ENCODE assay signal across 8 cellular contexts in genomic region chr12:121513464-121514183, GRCh38.
A peak's percentile ranks its signal among the peaks of the same experiment; 100 is the strongest.
DNase-seq lines count a peak whose midpoint lies in the region; ATAC-seq and TF ChIP-seq lines count a peak whose summit lies in the region.

No MANE protein-coding gene starts in this region.

- peak overlapping the region; percentile 11 for H3K27ac ChIP-seq in CD4-positive, CD25-positive, alpha-beta regulatory T cell (ENCODE audit: insufficient read depth, low read length, poor library complexity, severe bottlenecking)

- in situ Hi-C loops in GM13976 (cut with MboI; ENCODE audit: low sequenced_read_pairs, unreplicated experiment) = no loop called here

- H3K9me3 Mint-ChIP-seq in CD4-positive, CD25-positive, alpha-beta regulatory T cell = no peaks in the 10 kb centered on the region

- H3K27me3 Mint-ChIP-seq in CD4-positive, CD25-positive, alpha-beta regulatory T cell = no peaks in the 10 kb centered on the region

- DNase-seq in CD4-positive, CD25-positive, alpha-beta regulatory T cell = peak in 1 of 3 donors; percentile 61
- peak; percentile 89 for DNase-seq in GM13976 (ENCODE audit: low spot score)
- peak; percentile 57 for DNase-seq in OCI-M1 (lab: John Stamatoyannopoulos, UW)
- peak; percentile 36 for DNase-seq in epithelial cell of esophagus (ENCODE audit: low read depth)
- DNase-seq in SKM-1 treated with dmso at 0.1 percent for 144 hours (lab: John Stamatoyannopoulos, UW; ENCODE audit: unreplicated experiment) = no peak
- DNase-seq in medulla oblongata (ENCODE audit: extremely low spot score) = no peak
- no peak for DNase-seq in GM03348 (ENCODE audit: low spot score)

- H3K36me3 Mint-ChIP-seq in CD4-positive, CD25-positive, alpha-beta regulatory T cell = peaks cover 16% of the 10 kb centered on the region

- H3K9me3 ChIP-seq in CD4-positive, CD25-positive, alpha-beta regulatory T cell (ENCODE audit: control insufficient read depth in 2 of 2, low read length in 2 of 2) = no peaks in the 10 kb centered on the region

- no peak overlapping the region for H3K4me3 ChIP-seq in CD4-positive, CD25-positive, alpha-beta regulatory T cell (ENCODE audit: low read depth, low read length)
- no peak overlapping the region for H3K4me3 ChIP-seq in epithelial cell of esophagus (ENCODE audit: low read length)

- peaks cover 10% of the 10 kb centered on the region for H3K4me1 ChIP-seq in CD4-positive, CD25-positive, alpha-beta regulatory T cell (ENCODE audit: control insufficient read depth, insufficient read depth, low read length, poor library complexity, severe bottlenecking)

- no peaks in the 10 kb centered on the region for H3K27me3 ChIP-seq in CD4-positive, CD25-positive, alpha-beta regulatory T cell (ENCODE audit: control insufficient read depth, insufficient read depth, low read length)

- H3K27ac Mint-ChIP-seq in CD4-positive, CD25-positive, alpha-beta regulatory T cell = peak overlapping the region; percentile 76 to 98 (median 93)

- ATAC-seq in CD4-positive, CD25-positive, alpha-beta regulatory T cell (ENCODE audit: low read depth in 2 of 2) = peak; percentile 27 to 30
- peak; percentile 87 for ATAC-seq in HG02759 (IDR thresholded peaks at IDR 0.05; ENCODE audit: unreplicated experiment)

- TF ChIP-seq CTCF in GM13976 (IDR thresholded peaks at IDR 0.05; ENCODE audit: borderline replicate concordance, control extremely low read depth, extremely low read depth, insufficient read depth, missing control alignments) (no peak), epithelial cell of esophagus (IDR thresholded peaks at IDR 0.05; ENCODE audit: insufficient read depth, low read depth, low read length, missing control alignments) (no peak)

- peaks cover 0 to 23% (median 9%) of the 10 kb centered on the region in 4 donors for H3K4me1 Mint-ChIP-seq in CD4-positive, CD25-positive, alpha-beta regulatory T cell

- H3K4me3 Mint-ChIP-seq in CD4-positive, CD25-positive, alpha-beta regulatory T cell = peak overlapping the region in 3 of 4 donors; percentile 29 to 75 (median 72)

- H3K36me3 ChIP-seq in CD4-positive, CD25-positive, alpha-beta regulatory T cell (ENCODE audit: control insufficient read depth, insufficient read depth, low read length) = peaks cover 59% of the 10 kb centered on the region

Comparison
In these comparisons a context has a peak if more than half of its experiments do, and no peak if none do; other contexts are left out.
1. DNase-seq: peak in GM13976 (single experiment), OCI-M1 (single experiment) and epithelial cell of esophagus (single experiment); none in SKM-1 treated with dmso at 0.1 percent for 144 hours (single experiment), medulla oblongata (single experiment) and GM03348 (single experiment).